Comparison of ENCODE assay signal across 21 cellular contexts in genomic region chr14:19488457-19488856, GRCh38. TPM values are rescaled to one million over a fixed set of nuclear protein-coding genes. Genes with fewer than 3 reads are reported as not detected.
"Had no signal": no experiment of that assay in that cellular context is flagged by ENCODE, and none has a peak within 500 bp of the region (broad histone marks: within the 10 kb centered on the region; RNA-seq: fewer than 3 reads in every experiment).

No MANE protein-coding gene starts in this region.

RNA-seq across cellular contexts. Expression of gene POTEG, which starts 54.3 kb away (rescaled TPM):
- total RNA-seq: activated B cell treated with CpG ODN at 0.5 μM for 24 hours; activated CD8-positive, alpha-beta memory T cell treated with anti-CD3 and anti-CD28 coated beads for 36 hours; activated CD8-positive, alpha-beta memory T cell treated with anti-CD3 and anti-CD28 coated beads, Interleukin-2, amount 10 ng/mL, durations not matched to agents 7 days and 5 days; activated CD8-positive, alpha-beta T cell treated with anti-CD3 and anti-CD28 coated beads for 36 hours; activated naive CD4-positive, alpha-beta T cell treated with anti-CD3 and anti-CD28 coated beads for 36 hours; activated naive CD4-positive, alpha-beta T cell treated with anti-CD3 and anti-CD28 coated beads, Interleukin-2, amount 50 U/mL, for 72 hours; activated naive CD8-positive, alpha-beta T cell treated with anti-CD3 and anti-CD28 coated beads, Interleukin-2, amount 10 ng/mL, durations not matched to agents 7 days and 5 days; activated T-helper 17 cell treated with anti-CD3 and anti-CD28 coated beads, Interleukin-2, amount 50 U/mL, for 72 hours; astrocyte; bronchial epithelial cell; colonic mucosa; dermis microvascular lymphatic vessel endothelial cell; endothelial cell of umbilical vein; esophagus squamous epithelium; fibroblast of lung; fibroblast of villous mesenchyme; gastroesophageal sphincter; glomerular endothelial cell; T-cell; T-helper 2 cell treated with Interferon-gamma antibody and Interleukin-4, amounts not matched to agents 100 ng/mL and 5 ng/mL, for 36 hours had no signal
- polyA plus RNA-seq: endothelial cell of umbilical vein, esophagus, fibroblast of lung had no signal
